ENCODE assay signal across 19 cellular contexts in genomic region chr15:74391604-74392401, GRCh38. TPM values are rescaled to one million over a fixed set of nuclear protein-coding genes. Genes with fewer than 3 reads are reported as not detected.
DNase-seq lines count a peak whose midpoint lies in the region; FAIRE-seq and TF ChIP-seq lines count a peak whose summit lies in the region.
"Had no signal": no experiment of that assay in that cellular context is flagged by ENCODE, and none has a peak within 500 bp of the region (broad histone marks: within the 10 kb centered on the region; RNA-seq: fewer than 3 reads in every experiment).

No MANE protein-coding gene starts in this region.

- H3K9me3 ChIP-seq in BLaER1: no peaks in the 10 kb centered on the region
- H3K9me3 ChIP-seq: BE2C, suprapubic skin had no signal

- H3K4me3 ChIP-seq in BLaER1: no peak overlapping the region
- no peak overlapping the region for H3K4me3 ChIP-seq in H7 (ENCODE audit: insufficient read depth, low read depth, low read length)
- H3K4me3 ChIP-seq: suprapubic skin had no signal

- H3K36me3 ChIP-seq in BLaER1 (no peaks in the 10 kb centered on the region), H7 (replicated peaks; ENCODE audit: control insufficient read depth, insufficient read depth, low read length) (no peaks in the 10 kb centered on the region)
- H3K36me3 ChIP-seq: BE2C, suprapubic skin had no signal

- H3K27me3 Mint-ChIP-seq in activated naive CD8-positive, alpha-beta T cell: no peaks in the 10 kb centered on the region
- H3K27me3 Mint-ChIP-seq in mesothelial cell of epicardium (ENCODE audit: low read depth) (no peaks in the 10 kb centered on the region), glutamatergic neuron (ENCODE audit: unreplicated experiment) (peaks cover 4% of the 10 kb centered on the region)

- H3K9me3 Mint-ChIP-seq in activated naive CD8-positive, alpha-beta T cell (ENCODE audit: low read depth): no peaks in the 10 kb centered on the region
- no peaks in the 10 kb centered on the region for H3K9me3 Mint-ChIP-seq in mesothelial cell of epicardium
- H3K9me3 Mint-ChIP-seq in glutamatergic neuron (ENCODE audit: unreplicated experiment): peaks cover 5% of the 10 kb centered on the region

- H3K27ac ChIP-seq in BLaER1: no peak overlapping the region
- H3K27ac ChIP-seq: parathyroid adenoma, suprapubic skin had no signal

- H4K20me1 ChIP-seq in BLaER1: no peaks in the 10 kb centered on the region

- peak overlapping the region; percentile 54 for H3K4me3 Mint-ChIP-seq in activated naive CD8-positive, alpha-beta T cell
- H3K4me3 Mint-ChIP-seq in mesothelial cell of epicardium (no peak overlapping the region), glutamatergic neuron (ENCODE audit: unreplicated experiment) (no peak overlapping the region)

- H3K36me3 Mint-ChIP-seq in activated naive CD8-positive, alpha-beta T cell: no peaks in the 10 kb centered on the region
- H3K36me3 Mint-ChIP-seq in mesothelial cell of epicardium: no peaks in the 10 kb centered on the region
- H3K36me3 Mint-ChIP-seq in glutamatergic neuron (ENCODE audit: unreplicated experiment): no peaks in the 10 kb centered on the region

- TF ChIP-seq CTCF in mesothelial cell of epicardium (IDR thresholded peaks at IDR 0.05; ENCODE audit: unreplicated experiment): no peak
- TF ChIP-seq CTCF in glutamatergic neuron (IDR thresholded peaks at IDR 0.05; ENCODE audit: partially characterized antibody, unreplicated experiment): no peak

- H3K4me1 ChIP-seq in BLaER1: peaks cover 82% of the 10 kb centered on the region
- H3K4me1 ChIP-seq: BE2C, parathyroid adenoma had no signal

- 0 out of 2 replicates have a peak overlapping the region, but pooled peaks have one; percentile 6 for H3K4me2 ChIP-seq in BLaER1

- no peaks in the 10 kb centered on the region for H3K27me3 ChIP-seq in BLaER1
- no peaks in the 10 kb centered on the region for H3K27me3 ChIP-seq in H7 (ENCODE audit: control insufficient read depth, insufficient read depth, low read length)
- H3K27me3 ChIP-seq: BE2C, suprapubic skin had no signal

- peak; percentile 5 for FAIRE-seq in GM12892 (lab: Jason Lieb, UNC)
- FAIRE-seq: islet of Langerhans had no signal

- H3K27ac Mint-ChIP-seq in activated naive CD8-positive, alpha-beta T cell: peak overlapping the region; percentile 86
- H3K27ac Mint-ChIP-seq in mesothelial cell of epicardium (peak overlapping the region; percentile 59), glutamatergic neuron (ENCODE audit: unreplicated experiment) (no peak overlapping the region)

- H3K9ac ChIP-seq in BLaER1: no peak overlapping the region
- H3K9ac ChIP-seq: parathyroid adenoma had no signal

- peaks cover 68% of the 10 kb centered on the region for H3K4me1 Mint-ChIP-seq in activated naive CD8-positive, alpha-beta T cell (ENCODE audit: low read depth)
- H3K4me1 Mint-ChIP-seq in mesothelial cell of epicardium (peaks cover 50% of the 10 kb centered on the region), glutamatergic neuron (ENCODE audit: low read depth, unreplicated experiment) (peaks cover 13% of the 10 kb centered on the region)

- no peak for DNase-seq in GM12892 (ENCODE audit: insufficient read length)
- DNase-seq in mesothelial cell of epicardium (ENCODE audit: low spot score in 2 of 2, unreplicated experiment in 2 of 2): no peak
- no peak for DNase-seq in epidermal melanocyte (ENCODE audit: insufficient read length, low spot score)
- no peak for DNase-seq in H7
- DNase-seq in glutamatergic neuron: no peak
- no peak for DNase-seq in anterior cingulate cortex (lab: John Stamatoyannopoulos, UW)
- DNase-seq: activated naive CD4-positive, alpha-beta T cell; BE2C; cerebellar nuclear complex; NCI-H2107; NCI-H748 treated with DMSO at 0.1 percent for 48 hours; stimulated activated CD4-positive, alpha-beta T cell treated with anti-CD3 and anti-CD28 coated beads, Interleukin-12 subunit alpha, Interleukin-12 subunit beta, amount 100 ng/mL, for 4 hours had no signal

- TF ChIP-seq POLR2A in GM12892 (IDR thresholded peaks at IDR 0.05; ENCODE audit: low read depth, low read length): no peak

RNA-seq across cellular contexts. Expression of gene CYP11A1, which starts 24.4 kb away (rescaled TPM):
- 1.5 TPM for polyA plus RNA-seq in GM12892 (2012; ENCODE audit: missing spikeins)
- total RNA-seq in mesothelial cell of epicardium (5.2 to 7.0 TPM (median 5.3 TPM) in 3 replicates), glutamatergic neuron (ENCODE audit: unreplicated experiment) (not detected)
- total RNA-seq in H7 (2014; rRNA removed; shearing (Covaris generic)): 5.2 and 5.6 TPM in 2 replicates
- total RNA-seq: glomerular endothelial cell, RPMI7951 had no signal

RNA-seq across cellular contexts. Expression of gene SEMA7A, which starts 42.0 kb away (rescaled TPM):
- 61.4 TPM for polyA plus RNA-seq in GM12892 (2012; ENCODE audit: missing spikeins)
- total RNA-seq in mesothelial cell of epicardium (4.6 to 6.0 TPM (median 5.0 TPM) in 3 replicates), glutamatergic neuron (ENCODE audit: unreplicated experiment) (16.2 TPM)
- total RNA-seq in H7 (2014; rRNA removed; shearing (Covaris generic)): 26.8 and 36.0 TPM in 2 replicates
